ENCODE assay signal across 9 cellular contexts in the genomic region with DNA sequence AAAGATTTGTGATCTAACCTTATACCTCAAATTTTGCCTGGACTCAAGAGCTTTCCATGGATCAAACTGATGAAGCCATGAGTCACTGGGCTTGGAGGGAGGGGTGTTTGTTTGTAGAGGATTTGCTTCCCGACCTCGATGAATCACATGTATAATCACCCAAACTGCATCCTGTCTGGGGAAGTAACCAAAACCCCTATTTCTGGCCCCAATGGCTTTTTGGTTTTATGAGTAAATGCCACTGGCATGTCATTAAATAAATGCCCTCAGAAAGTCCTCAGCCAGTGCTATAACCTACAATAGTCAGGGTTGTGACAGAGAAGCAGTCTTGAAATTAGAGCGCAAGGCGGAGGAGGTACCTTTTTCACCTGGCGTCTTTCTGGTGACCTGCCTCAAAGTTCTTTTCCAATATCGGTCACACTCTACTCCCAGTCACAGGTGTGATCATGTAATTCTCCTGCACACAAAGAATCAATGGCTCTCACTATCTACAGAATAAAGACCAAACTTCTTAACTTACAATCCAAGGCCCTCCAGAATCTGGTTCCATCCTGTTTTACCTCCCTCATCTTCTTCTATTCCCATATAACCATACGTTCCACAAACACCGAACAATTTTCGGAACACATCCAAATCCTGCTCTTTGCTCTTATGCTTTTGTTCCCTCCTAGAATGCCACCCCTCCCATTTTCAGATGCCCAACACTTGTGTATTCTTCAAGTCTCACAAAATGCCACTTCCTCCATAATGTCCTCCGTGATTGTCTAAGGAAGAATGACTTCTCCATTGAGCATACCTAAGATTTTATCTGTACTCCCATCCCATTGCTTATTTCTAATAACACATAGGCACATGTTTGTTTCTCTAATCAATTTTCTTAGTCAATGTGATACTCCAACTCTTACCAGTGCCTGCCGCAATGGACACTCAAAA.
A peak's percentile ranks its signal among the peaks of the same experiment; 100 is the strongest.
DNase-seq lines count a peak whose midpoint lies in the region; ATAC-seq and TF ChIP-seq lines count a peak whose summit lies in the region.
"Had no signal": no experiment of that assay in that cellular context is flagged by ENCODE, and none has a peak within 500 bp of the region (broad histone marks: within the 10 kb centered on the region; RNA-seq: fewer than 3 reads in every experiment).

No MANE protein-coding gene starts in this region.

- POLR2A ChIA-PET in AG04449 (lab: Yijun Ruan, JAX) (interaction anchor here (0.6 to 1.5 kb wide), 9 partner anchors 8 to 368 kb away, joined by 3 to 19 read pairs (median 3); no protein-coding TSS in a partner anchor), OCI-LY7 (lab: Charles Lee) (interaction anchor here (0.6 kb wide), 1 partner anchor 77 kb away, joined by 3 read pairs; no protein-coding TSS in a partner anchor)

- peaks cover 0 to 10% of the 10 kb centered on the region in 2 donors for H3K4me1 ChIP-seq in lung (ENCODE audit: control insufficient read depth in 2 of 2, insufficient read depth in 2 of 2, low read length in 2 of 2)
- peaks cover 5% of the 10 kb centered on the region for H3K4me1 ChIP-seq in body of pancreas
- no peaks in the 10 kb centered on the region for H3K4me1 ChIP-seq in OCI-LY7 (ENCODE audit: insufficient read depth, low read length, poor library complexity, severe bottlenecking)

- H3K36me3 ChIP-seq in lung (ENCODE audit: control insufficient read depth in 2 of 2, insufficient read depth in 2 of 2, low read length in 2 of 2) (no peaks in the 10 kb centered on the region), body of pancreas (replicated peaks in 1 of 2; ENCODE audit: insufficient read depth in 1 of 2, low read depth in 2 of 2) (no peaks in the 10 kb centered on the region), OCI-LY7 (ENCODE audit: insufficient read depth, low read length) (no peaks in the 10 kb centered on the region)

- H3K9me3 ChIP-seq in lung (ENCODE audit: control insufficient read depth in 2 of 2, insufficient read depth in 1 of 2, low read length in 1 of 2) (no peaks in the 10 kb centered on the region), body of pancreas (no peaks in the 10 kb centered on the region), OCI-LY7 (ENCODE audit: low read length) (no peaks in the 10 kb centered on the region)

- H3K27ac ChIP-seq in lung (ENCODE audit: low read depth in 1 of 2, low read length in 1 of 2) (no peak overlapping the region), body of pancreas (no peak overlapping the region), OCI-LY7 (ENCODE audit: low read depth, low read length, poor library complexity, severe bottlenecking) (no peak overlapping the region)

- H2AFZ ChIP-seq in OCI-LY7 (ENCODE audit: low read length) = no peak overlapping the region

- no peak overlapping the region for H3K4me2 ChIP-seq in OCI-LY7 (ENCODE audit: low read length)

- CTCF ChIA-PET in AG04449 (lab: Yijun Ruan, JAX) = interaction anchor here (0.8 to 1.6 kb wide), 7 partner anchors 13 to 542 kb away, joined by 3 to 6 read pairs (median 3); a partner anchor contains a TSS
- CTCF ChIA-PET in OCI-LY7 (lab: Charles Lee; ENCODE audit: unreplicated experiment) = no interaction called here

- 0 out of 2 replicates have a peak, but pooled peaks have one; percentile 20 for TF ChIP-seq EP300 in Ishikawa (IDR thresholded peaks at IDR 0.05; ENCODE audit: borderline replicate concordance)

- no peaks in the 10 kb centered on the region for H3K79me2 ChIP-seq in OCI-LY7 (ENCODE audit: insufficient read depth, low read depth, low read length)

- no peaks in the 10 kb centered on the region for H3K27me3 ChIP-seq in lung (ENCODE audit: control insufficient read depth, insufficient read depth)
- no peaks in the 10 kb centered on the region for H3K27me3 ChIP-seq in body of pancreas

- 81 to 83% methylated on average over 11 of the region's 11 CpGs for WGBS in lung, 2 donors
- 80 to 81% methylated on average over 11 of the region's 11 CpGs for WGBS in body of pancreas, 2 donors

- no peaks in the 10 kb centered on the region for H3K9me2 ChIP-seq in OCI-LY7 (ENCODE audit: insufficient read depth, low read length)

- H4K20me1 ChIP-seq in OCI-LY7 (ENCODE audit: insufficient read depth, low read length) = no peaks in the 10 kb centered on the region

- DNase-seq in AG04449 (ENCODE audit: low read depth, low spot score) = peak; percentile 95
- DNase-seq in cardiac fibroblast (ENCODE audit: low read depth in 2 of 2) = peak; percentile 92 to 99
- DNase-seq in lung (ENCODE audit: low spot score) = no peak
- DNase-seq in NCI-H345 treated with DMSO at 0.1 percent for 48 hours (lab: John Stamatoyannopoulos, UW; ENCODE audit: unreplicated experiment) = no peak
- DNase-seq in body of pancreas = no peak
- no peak for DNase-seq in OCI-LY7 (ENCODE audit: low spot score)
- DNase-seq in effector CD4-positive, alpha-beta T cell = no peak
- DNase-seq: NCI-H1105 treated with DMSO at 0.1 percent for 48 hours had no signal

- intact Hi-C loops in body of pancreas (cut with DNase I) (no loop called here), OCI-LY7 (cut with micrococcal nuclease; ENCODE audit: unreplicated experiment) (no loop called here)

- BruUV-seq in OCI-LY7 (replicated peaks; lab: Mats Ljungman, UMichigan) = no TSS peak

- no peak for TF ChIP-seq POLR2A in body of pancreas (IDR thresholded peaks at IDR 0.05)

- H3K4me3 ChIP-seq in AG04449 (ENCODE audit: low read depth, low read length) = no peak overlapping the region
- H3K4me3 ChIP-seq in cardiac fibroblast (replicated peaks in 1 of 2; ENCODE audit: low read depth in 2 of 2, low read length in 2 of 2) = no peak overlapping the region
- H3K4me3 ChIP-seq in lung = no peak overlapping the region
- no peak overlapping the region for H3K4me3 ChIP-seq in body of pancreas
- H3K4me3 ChIP-seq in OCI-LY7 (ENCODE audit: low read depth, low read length, poor library complexity, severe bottlenecking) = no peak overlapping the region

- no peak for TF ChIP-seq CTCF in AG04449 (IDR thresholded peaks at IDR 0.05; ENCODE audit: insufficient read depth, low read length, missing control alignments)
- TF ChIP-seq CTCF in cardiac fibroblast (IDR thresholded peaks at IDR 0.05; ENCODE audit: low read depth, low read length) = no peak
- TF ChIP-seq CTCF in lung (IDR thresholded peaks at IDR 0.05; ENCODE audit: control extremely low read depth, extremely low read depth) = no peak
- no peak for TF ChIP-seq CTCF in body of pancreas (IDR thresholded peaks at IDR 0.05)
- TF ChIP-seq CTCF in OCI-LY7 (conservative IDR thresholded peaks at IDR 0.05; ENCODE audit: low read length) = no peak

- TF ChIP-seq RAD21 in Ishikawa (IDR thresholded peaks at IDR 0.05; ENCODE audit: low read depth) = no peak

- ATAC-seq in lung (ENCODE audit: insufficient read depth, low FRiP score) (peak; percentile 53), body of pancreas (no peak)

TF ChIP-seq in Ishikawa, 13 proteins besides CTCF, POLR2A, EP300 and RAD21:
- TF ChIP-seq, protein P1, sequence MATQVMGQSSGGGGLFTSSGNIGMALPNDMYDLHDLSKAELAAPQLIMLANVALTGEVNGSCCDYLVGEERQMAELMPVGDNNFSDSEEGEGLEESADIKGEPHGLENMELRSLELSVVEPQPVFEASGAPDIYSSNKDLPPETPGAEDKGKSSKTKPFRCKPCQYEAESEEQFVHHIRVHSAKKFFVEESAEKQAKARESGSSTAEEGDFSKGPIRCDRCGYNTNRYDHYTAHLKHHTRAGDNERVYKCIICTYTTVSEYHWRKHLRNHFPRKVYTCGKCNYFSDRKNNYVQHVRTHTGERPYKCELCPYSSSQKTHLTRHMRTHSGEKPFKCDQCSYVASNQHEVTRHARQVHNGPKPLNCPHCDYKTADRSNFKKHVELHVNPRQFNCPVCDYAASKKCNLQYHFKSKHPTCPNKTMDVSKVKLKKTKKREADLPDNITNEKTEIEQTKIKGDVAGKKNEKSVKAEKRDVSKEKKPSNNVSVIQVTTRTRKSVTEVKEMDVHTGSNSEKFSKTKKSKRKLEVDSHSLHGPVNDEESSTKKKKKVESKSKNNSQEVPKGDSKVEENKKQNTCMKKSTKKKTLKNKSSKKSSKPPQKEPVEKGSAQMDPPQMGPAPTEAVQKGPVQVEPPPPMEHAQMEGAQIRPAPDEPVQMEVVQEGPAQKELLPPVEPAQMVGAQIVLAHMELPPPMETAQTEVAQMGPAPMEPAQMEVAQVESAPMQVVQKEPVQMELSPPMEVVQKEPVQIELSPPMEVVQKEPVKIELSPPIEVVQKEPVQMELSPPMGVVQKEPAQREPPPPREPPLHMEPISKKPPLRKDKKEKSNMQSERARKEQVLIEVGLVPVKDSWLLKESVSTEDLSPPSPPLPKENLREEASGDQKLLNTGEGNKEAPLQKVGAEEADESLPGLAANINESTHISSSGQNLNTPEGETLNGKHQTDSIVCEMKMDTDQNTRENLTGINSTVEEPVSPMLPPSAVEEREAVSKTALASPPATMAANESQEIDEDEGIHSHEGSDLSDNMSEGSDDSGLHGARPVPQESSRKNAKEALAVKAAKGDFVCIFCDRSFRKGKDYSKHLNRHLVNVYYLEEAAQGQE (IDR thresholded peaks at IDR 0.05; ENCODE audit: low read depth) = no peak
- TF ChIP-seq CEBPB (IDR thresholded peaks at IDR 0.05) (no peak), NFIC (IDR thresholded peaks at IDR 0.05) (no peak), CREB1 (IDR thresholded peaks at IDR 0.05; ENCODE audit: low read depth) (no peak), ZBTB7A (IDR thresholded peaks at IDR 0.05; ENCODE audit: low read depth) (no peak), TAF1 (IDR thresholded peaks at IDR 0.05; ENCODE audit: low read depth) (no peak), TEAD4 (IDR thresholded peaks at IDR 0.05) (no peak), FOXM1 (IDR thresholded peaks at IDR 0.05; ENCODE audit: borderline replicate concordance, low read depth) (no peak), TCF12 (IDR thresholded peaks at IDR 0.05; ENCODE audit: low read depth) (no peak), EGR1 (IDR thresholded peaks at IDR 0.05) (no peak)
- TF ChIP-seq, protein P2, sequence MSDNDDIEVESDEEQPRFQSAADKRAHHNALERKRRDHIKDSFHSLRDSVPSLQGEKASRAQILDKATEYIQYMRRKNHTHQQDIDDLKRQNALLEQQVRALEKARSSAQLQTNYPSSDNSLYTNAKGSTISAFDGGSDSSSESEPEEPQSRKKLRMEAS (IDR thresholded peaks at IDR 0.05) = no peak

Comparison
In these comparisons a context has a peak if more than half of its experiments do, and no peak if none do; other contexts are left out.
1. DNase-seq: peak in AG04449 (single experiment) and cardiac fibroblast (2 of 2); none in lung (single experiment), NCI-H345 treated with DMSO at 0.1 percent for 48 hours (single experiment), body of pancreas (0 of 4), OCI-LY7 (single experiment) and effector CD4-positive, alpha-beta T cell (single experiment).